Comparison of ENCODE assay signal across 33 cellular contexts in the genomic region with DNA sequence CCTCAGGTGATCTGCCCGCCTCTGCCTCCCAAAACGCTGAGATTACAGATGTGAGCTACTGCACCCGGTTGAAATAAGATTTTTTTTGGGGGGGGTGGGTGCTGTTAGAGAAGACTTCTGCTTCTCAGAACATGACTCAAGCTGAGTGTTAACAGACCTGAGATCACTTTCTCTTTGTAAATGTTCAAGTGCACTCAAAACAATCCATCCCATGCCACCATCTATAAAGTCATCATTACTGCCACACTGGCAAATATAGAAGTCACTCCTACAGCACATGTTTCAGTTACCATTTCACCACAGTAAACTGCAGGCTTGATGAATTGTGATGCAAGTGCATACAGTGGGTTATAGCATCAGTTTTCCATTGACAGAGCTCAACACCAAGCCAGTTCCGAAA. TPM values are rescaled to one million over a fixed set of nuclear protein-coding genes. Genes with fewer than 3 reads are reported as not detected.
"Had no signal": no experiment of that assay in that cellular context is flagged by ENCODE, and none has a peak within 500 bp of the region (broad histone marks: within the 10 kb centered on the region; RNA-seq: fewer than 3 reads in every experiment).

No MANE protein-coding gene starts in this region.

- H3K4me3 ChIP-seq: breast epithelium, heart left ventricle, neural progenitor cell, psoas muscle, sigmoid colon, SJCRH30, thoracic aorta had no signal

- H3K27ac ChIP-seq: breast epithelium, heart left ventricle, neural progenitor cell, parathyroid adenoma, psoas muscle, sigmoid colon, SJCRH30, thoracic aorta, WERI-Rb-1 had no signal

- H3K27ac Mint-ChIP-seq: activated naive CD4-positive, alpha-beta T cell treated with anti-CD3 and anti-CD28 coated beads, Interleukin-2, amount 50 U/mL, for 24 hours; dendritic cell treated with granulocyte-macrophage colony-stimulating factor and Interleukin-4, amounts not matched to agents 40 ng/mL and 50 ng/mL, for 4 days; endodermal cell; memory B cell; neural progenitor cell; T-helper 17 cell had no signal

- DNase-seq: activated CD4-positive, alpha-beta T cell treated with anti-CD3 and anti-CD28 coated beads for 1 hour; central memory CD4-positive, alpha-beta T cell; endodermal cell; foreskin fibroblast; heart left ventricle; hypothalamus; immature natural killer cell; kidney; left colon; midbrain; naive thymus-derived CD4-positive, alpha-beta T cell; occipital lobe; psoas muscle; sigmoid colon; SJCRH30; small intestine; stimulated activated naive CD4-positive, alpha-beta T cell treated with Interleukin-2 at 50 U/mL for 16 hours; T-helper 17 cell; T1000; trophoblast cell; WERI-Rb-1 had no signal

- H3K4me3 Mint-ChIP-seq: activated naive CD4-positive, alpha-beta T cell treated with anti-CD3 and anti-CD28 coated beads, Interleukin-2, amount 50 U/mL, for 24 hours; dendritic cell treated with granulocyte-macrophage colony-stimulating factor and Interleukin-4, amounts not matched to agents 40 ng/mL and 50 ng/mL, for 4 days; endodermal cell; immature natural killer cell; memory B cell; naive thymus-derived CD4-positive, alpha-beta T cell; neural progenitor cell; T-helper 17 cell had no signal

- ATAC-seq: esophagus mucosa; heart left ventricle; left colon; naive thymus-derived CD4-positive, alpha-beta T cell; psoas muscle; SK-N-SH treated with all-trans-retinoic acid at 6 μM for 48 hours; T-helper 17 cell had no signal

- H3K27me3 Mint-ChIP-seq: activated naive CD4-positive, alpha-beta T cell treated with anti-CD3 and anti-CD28 coated beads, Interleukin-2, amount 50 U/mL, for 24 hours; dendritic cell treated with granulocyte-macrophage colony-stimulating factor and Interleukin-4, amounts not matched to agents 40 ng/mL and 50 ng/mL, for 4 days; memory B cell; naive thymus-derived CD4-positive, alpha-beta T cell; T-helper 17 cell had no signal

- H3K36me3 Mint-ChIP-seq: immature natural killer cell had no signal

- H3K9me3 Mint-ChIP-seq: activated naive CD4-positive, alpha-beta T cell treated with anti-CD3 and anti-CD28 coated beads, Interleukin-2, amount 50 U/mL, for 24 hours; dendritic cell treated with granulocyte-macrophage colony-stimulating factor and Interleukin-4, amounts not matched to agents 40 ng/mL and 50 ng/mL, for 4 days; endodermal cell; immature natural killer cell; memory B cell; naive thymus-derived CD4-positive, alpha-beta T cell; neural progenitor cell had no signal

RNA-seq across cellular contexts. Expression of a gene that starts 33.4 kb away (rescaled TPM):
- total RNA-seq: activated CD8-positive, alpha-beta memory T cell treated with anti-CD3 and anti-CD28 coated beads for 36 hours; endodermal cell; esophagus mucosa; heart left ventricle; kidney; left colon; lower leg skin; naive thymus-derived CD4-positive, alpha-beta T cell; occipital lobe; psoas muscle; SJCRH30; subcutaneous adipose tissue; T-helper 17 cell; thoracic aorta had no signal

RNA-seq across cellular contexts. Expression of a gene that starts 34.7 kb away (rescaled TPM):
- total RNA-seq: activated CD8-positive, alpha-beta memory T cell treated with anti-CD3 and anti-CD28 coated beads for 36 hours; breast epithelium; endodermal cell; esophagus mucosa; heart left ventricle; kidney; left colon; lower leg skin; naive thymus-derived CD4-positive, alpha-beta T cell; occipital lobe; psoas muscle; sigmoid colon; SJCRH30; T-helper 17 cell; thoracic aorta had no signal
